ENCODE assay signal across 8 cellular contexts in genomic region chrX:103157511-103158316, GRCh38. TPM values are rescaled to one million over a fixed set of nuclear protein-coding genes. Genes with fewer than 3 reads are reported as not detected.
A peak's percentile ranks its signal among the peaks of the same experiment; 100 is the strongest.
DNase-seq lines count a peak whose midpoint lies in the region; ATAC-seq and TF ChIP-seq lines count a peak whose summit lies in the region.

No MANE protein-coding gene starts in this region.

- no peak overlapping the region for H3K4me3 Mint-ChIP-seq in activated CD8-positive, alpha-beta T cell treated with anti-CD3 and anti-CD28 coated beads, Interleukin-2, amount 10 ng/mL, durations not matched to agents 7 days and 5 days

- CTCF ChIA-PET in activated CD8-positive, alpha-beta T cell treated with anti-CD3 and anti-CD28 coated beads, Interleukin-2, amount 10 ng/mL, durations not matched to agents 7 days and 5 days (lab: Charles Lee) = interaction anchor here (1.1 kb wide), 1 partner anchor 206 kb away, joined by 5 read pairs; no protein-coding TSS in a partner anchor

- intact Hi-C loops in vagina (cut with DNase I) = no loop called here

- H3K4me1 Mint-ChIP-seq in activated CD8-positive, alpha-beta T cell treated with anti-CD3 and anti-CD28 coated beads, Interleukin-2, amount 10 ng/mL, durations not matched to agents 7 days and 5 days (ENCODE audit: low read depth) = no peaks in the 10 kb centered on the region

- in situ Hi-C loops in GM13977 (cut with MboI; ENCODE audit: low pct_unique_long_range_greater_than_20kb, low sequenced_read_pairs, unreplicated experiment) = no loop called here

- POLR2A ChIA-PET in activated CD8-positive, alpha-beta T cell treated with anti-CD3 and anti-CD28 coated beads, Interleukin-2, amount 10 ng/mL, durations not matched to agents 7 days and 5 days (lab: Charles Lee) = no interaction called here

- no peaks in the 10 kb centered on the region for H3K27me3 Mint-ChIP-seq in activated CD8-positive, alpha-beta T cell treated with anti-CD3 and anti-CD28 coated beads, Interleukin-2, amount 10 ng/mL, durations not matched to agents 7 days and 5 days (ENCODE audit: low read depth)

- no peak overlapping the region for H3K27ac ChIP-seq in vagina

- no peaks in the 10 kb centered on the region for H3K36me3 Mint-ChIP-seq in activated CD8-positive, alpha-beta T cell treated with anti-CD3 and anti-CD28 coated beads, Interleukin-2, amount 10 ng/mL, durations not matched to agents 7 days and 5 days (ENCODE audit: low read depth)

- DNase-seq in COR-L47 (lab: John Stamatoyannopoulos, UW) = peak; percentile 0
- DNase-seq in GM13977 (ENCODE audit: low spot score) = peak; percentile 41
- peak; percentile 42 for DNase-seq in NAMALWA (ENCODE audit: low spot score)
- peak; percentile 31 for DNase-seq in activated CD8-positive, alpha-beta T cell treated with anti-CD3 and anti-CD28 coated beads, Interleukin-2, amount 10 ng/mL, durations not matched to agents 7 days and 5 days
- peak; percentile 39 for DNase-seq in iris pigment epithelial cell (ENCODE audit: low read depth)
- no peak for DNase-seq in vagina (ENCODE audit: extremely low spot score in 2 of 2)
- DNase-seq in ecto neural progenitor cell (ENCODE audit: low spot score) = no peak
- DNase-seq in effector CD8-positive, alpha-beta T cell (lab: John Stamatoyannopoulos, UW) = no peak

- no peaks in the 10 kb centered on the region for H3K27me3 ChIP-seq in vagina

- no peak for TF ChIP-seq POLR2A in vagina (IDR thresholded peaks at IDR 0.05)

- no peak overlapping the region for H3K27ac Mint-ChIP-seq in activated CD8-positive, alpha-beta T cell treated with anti-CD3 and anti-CD28 coated beads, Interleukin-2, amount 10 ng/mL, durations not matched to agents 7 days and 5 days

- ATAC-seq in activated CD8-positive, alpha-beta T cell treated with anti-CD3 and anti-CD28 coated beads, Interleukin-2, amount 10 ng/mL, durations not matched to agents 7 days and 5 days = no peak

- H3K36me3 ChIP-seq in vagina = no peaks in the 10 kb centered on the region

- H3K4me3 ChIP-seq in vagina = no peak overlapping the region

- H3K9me3 Mint-ChIP-seq in activated CD8-positive, alpha-beta T cell treated with anti-CD3 and anti-CD28 coated beads, Interleukin-2, amount 10 ng/mL, durations not matched to agents 7 days and 5 days (ENCODE audit: insufficient read depth) = no peaks in the 10 kb centered on the region

- H3K9me3 ChIP-seq in vagina = no peaks in the 10 kb centered on the region

- no peaks in the 10 kb centered on the region for H3K4me1 ChIP-seq in vagina

- TF ChIP-seq CTCF in GM13977 (IDR thresholded peaks at IDR 0.05; ENCODE audit: extremely low read depth, insufficient read depth, missing control alignments) (peak; percentile 69), vagina (IDR thresholded peaks at IDR 0.05) (peak in 2 of 3 experiments; percentile 5 to 12)

RNA-seq across cellular contexts. Expression of gene BEX4, which starts 57.2 kb away (rescaled TPM):
- total RNA-seq in activated CD8-positive, alpha-beta T cell treated with anti-CD3 and anti-CD28 coated beads, Interleukin-2, amount 10 ng/mL, durations not matched to agents 7 days and 5 days = 1 to 10 TPM; 8.9 to 9.0 TPM
- total RNA-seq in vagina = 32.7 TPM

Comparison
In these comparisons a context has a peak if more than half of its experiments do, and no peak if none do; other contexts are left out.
1. DNase-seq: peak in COR-L47 (single experiment), GM13977 (single experiment), NAMALWA (single experiment), activated CD8-positive, alpha-beta T cell treated with anti-CD3 and anti-CD28 coated beads, Interleukin-2, amount 10 ng/mL, durations not matched to agents 7 days and 5 days (single experiment) and iris pigment epithelial cell (single experiment); none in vagina (0 of 2), ecto neural progenitor cell (single experiment) and effector CD8-positive, alpha-beta T cell (single experiment).